Comparison of ENCODE assay signal across 32 cellular contexts in genomic region chr13:99516153-99516929, GRCh38. TPM values are rescaled to one million over a fixed set of nuclear protein-coding genes. Genes with fewer than 3 reads are reported as not detected.
DNase-seq lines count a peak whose midpoint lies in the region; ATAC-seq, FAIRE-seq and TF ChIP-seq lines count a peak whose summit lies in the region.
"Had no signal": no experiment of that assay in that cellular context is flagged by ENCODE, and none has a peak within 500 bp of the region (broad histone marks: within the 10 kb centered on the region; RNA-seq: fewer than 3 reads in every experiment).

No MANE protein-coding gene starts in this region.

- FAIRE-seq in small intestine (lab: Jason Lieb, UNC), result no peak
- FAIRE-seq: astrocyte, G401.6, GM19239 had no signal

- H3K36me3 Mint-ChIP-seq in MCF 10A (ENCODE audit: insufficient read depth, unreplicated experiment), result peaks cover 27% of the 10 kb centered on the region
- H3K36me3 Mint-ChIP-seq in dendritic cell treated with granulocyte-macrophage colony-stimulating factor and Interleukin-4, amounts not matched to agents 40 ng/mL and 50 ng/mL, for 4 days (ENCODE audit: low read depth), result peaks cover 40% of the 10 kb centered on the region

- peaks cover 5% of the 10 kb centered on the region for H4K20me1 ChIP-seq in PC-3 (ENCODE audit: low read length)

- H3K4me1 ChIP-seq in breast epithelium (peaks cover 3 to 8% of the 10 kb centered on the region in 2 donors), PC-3 (ENCODE audit: insufficient read depth, low read length) (peaks cover 10% of the 10 kb centered on the region; the same call in 1 of the 2 replicates), small intestine (ENCODE audit: control insufficient read depth in 2 of 2, insufficient read depth in 1 of 2, low read depth in 1 of 2, low read length in 1 of 2) (peaks cover 0 to 4% of the 10 kb centered on the region in 2 donors)

- ATAC-seq in PC-3 (no peak), GM21423 (IDR thresholded peaks at IDR 0.05; ENCODE audit: unreplicated experiment) (no peak)
- ATAC-seq: gastroesophageal sphincter; naive thymus-derived CD4-positive, alpha-beta T cell had no signal

- CTCF ChIA-PET in MCF 10A (lab: Yijun Ruan, JAX) (interaction anchor here (0.6 to 6.0 kb wide), 8 partner anchors 10 to 1518 kb away, joined by 3 to 33 read pairs (median 3); no protein-coding TSS in a partner anchor), PC-3 (lab: Charles Lee) (interaction anchor here (0.7 kb wide), 1 partner anchor 1857 kb away, joined by 3 read pairs; no protein-coding TSS in a partner anchor)

- no peak overlapping the region for H2AFZ ChIP-seq in PC-3 (ENCODE audit: low read length)

- no peak for DNase-seq in MCF 10A (ENCODE audit: unreplicated experiment)
- no peak for DNase-seq in breast epithelium (ENCODE audit: low spot score in 2 of 2)
- no peak for DNase-seq in PC-3
- peak; percentile 31 for DNase-seq in small intestine
- DNase-seq in NCI-H774 (lab: John Stamatoyannopoulos, UW), result no peak
- DNase-seq in SW 1271 (lab: John Stamatoyannopoulos, UW), result no peak
- DNase-seq: activated CD4-positive, alpha-beta memory T cell treated with anti-CD3 and anti-CD28 coated beads for 36 hours; activated naive CD8-positive, alpha-beta T cell treated with anti-CD3 and anti-CD28 coated beads, Interleukin-2, amount 10 ng/mL, durations not matched to agents 7 days and 5 days; COR-L47; DMS53; dorsolateral prefrontal cortex; H9; hypothalamus; midbrain; naive thymus-derived CD4-positive, alpha-beta T cell; NCI-H1092; NCI-H187; NCI-H69; ovary; RPMI8226; SK-N-SH; stimulated activated CD4-positive, alpha-beta T cell treated with anti-CD3 and anti-CD28 coated beads, Interleukin-2, amount 100 ng/mL, for 48 hours; T-helper 2 cell had no signal

- no peak overlapping the region for H3K4me3 Mint-ChIP-seq in MCF 10A (ENCODE audit: unreplicated experiment)
- no peak overlapping the region for H3K4me3 Mint-ChIP-seq in dendritic cell treated with granulocyte-macrophage colony-stimulating factor and Interleukin-4, amounts not matched to agents 40 ng/mL and 50 ng/mL, for 4 days
- H3K4me3 Mint-ChIP-seq: activated CD4-positive, alpha-beta memory T cell treated with anti-CD3 and anti-CD28 coated beads for 36 hours; activated naive CD8-positive, alpha-beta T cell treated with anti-CD3 and anti-CD28 coated beads, Interleukin-2, amount 10 ng/mL, durations not matched to agents 7 days and 5 days; central memory CD8-positive, alpha-beta T cell; H9; naive thymus-derived CD4-positive, alpha-beta T cell had no signal

- H3K27ac Mint-ChIP-seq in MCF 10A (ENCODE audit: low read depth, unreplicated experiment), result peak overlapping the region; percentile 40
- peak overlapping the region; percentile 25 for H3K27ac Mint-ChIP-seq in dendritic cell treated with granulocyte-macrophage colony-stimulating factor and Interleukin-4, amounts not matched to agents 40 ng/mL and 50 ng/mL, for 4 days
- H3K27ac Mint-ChIP-seq: activated CD4-positive, alpha-beta memory T cell treated with anti-CD3 and anti-CD28 coated beads for 36 hours; activated naive CD8-positive, alpha-beta T cell treated with anti-CD3 and anti-CD28 coated beads, Interleukin-2, amount 10 ng/mL, durations not matched to agents 7 days and 5 days had no signal

- H3F3A ChIP-seq in PC-3 (ENCODE audit: low read length, unreplicated experiment), result no peaks in the 10 kb centered on the region

- no peaks in the 10 kb centered on the region for H3K9me3 Mint-ChIP-seq in MCF 10A (ENCODE audit: unreplicated experiment)
- H3K9me3 Mint-ChIP-seq in dendritic cell treated with granulocyte-macrophage colony-stimulating factor and Interleukin-4, amounts not matched to agents 40 ng/mL and 50 ng/mL, for 4 days, result no peaks in the 10 kb centered on the region
- H3K9me3 Mint-ChIP-seq: activated CD4-positive, alpha-beta memory T cell treated with anti-CD3 and anti-CD28 coated beads for 36 hours; activated naive CD8-positive, alpha-beta T cell treated with anti-CD3 and anti-CD28 coated beads, Interleukin-2, amount 10 ng/mL, durations not matched to agents 7 days and 5 days; central memory CD8-positive, alpha-beta T cell; H9; naive thymus-derived CD4-positive, alpha-beta T cell had no signal

- no peaks in the 10 kb centered on the region for H3K9me2 ChIP-seq in PC-3 (replicated peaks; ENCODE audit: low read length)
- H3K9me2 ChIP-seq: SK-N-SH had no signal

- H3K9ac ChIP-seq in PC-3 (ENCODE audit: low read length), result no peak overlapping the region
- H3K9ac ChIP-seq: BLaER1 treated with 17β-estradiol and CSF1 and Interleukin-3, amounts not matched to agents 10 nM and 100 nM; SK-N-SH had no signal

- H3K36me3 ChIP-seq in breast epithelium (no peaks in the 10 kb centered on the region), PC-3 (ENCODE audit: low read depth, low read length) (peaks cover 5% of the 10 kb centered on the region), small intestine (ENCODE audit: control insufficient read depth in 2 of 2, insufficient read depth in 2 of 2, low read length in 2 of 2) (peaks cover 2 to 11% of the 10 kb centered on the region in 2 donors)
- H3K36me3 ChIP-seq: ovary had no signal

- no peak overlapping the region for H3K4me2 ChIP-seq in PC-3 (ENCODE audit: low read length)
- H3K4me2 ChIP-seq: SK-N-SH had no signal

- H3K27me3 Mint-ChIP-seq in MCF 10A (ENCODE audit: insufficient read depth, unreplicated experiment), result no peaks in the 10 kb centered on the region
- no peaks in the 10 kb centered on the region for H3K27me3 Mint-ChIP-seq in dendritic cell treated with granulocyte-macrophage colony-stimulating factor and Interleukin-4, amounts not matched to agents 40 ng/mL and 50 ng/mL, for 4 days
- H3K27me3 Mint-ChIP-seq: activated CD4-positive, alpha-beta memory T cell treated with anti-CD3 and anti-CD28 coated beads for 36 hours; activated naive CD8-positive, alpha-beta T cell treated with anti-CD3 and anti-CD28 coated beads, Interleukin-2, amount 10 ng/mL, durations not matched to agents 7 days and 5 days; central memory CD8-positive, alpha-beta T cell; naive thymus-derived CD4-positive, alpha-beta T cell had no signal

- 28 to 59% (median 40%) methylated on average over 5 of the region's 5 CpGs for WGBS in small intestine, 3 donors

- H3K27ac ChIP-seq in breast epithelium (no peak overlapping the region), PC-3 (ENCODE audit: low read length) (peak overlapping the region; percentile 34), small intestine (ENCODE audit: low read depth in 1 of 2, low read length in 1 of 2) (peak overlapping the region; percentile 27 to 60)
- H3K27ac ChIP-seq: BLaER1 treated with 17β-estradiol and CSF1 and Interleukin-3, amounts not matched to agents 10 nM and 100 nM; gastroesophageal sphincter; ovary; VCaP had no signal

- BruUV-seq in MCF 10A (replicated peaks; lab: Mats Ljungman, UMichigan) (no TSS peak), PC-3 (replicated peaks; lab: Mats Ljungman, UMichigan) (no TSS peak)

- no peak for TF ChIP-seq POLR2A in breast epithelium (IDR thresholded peaks at IDR 0.05)

- H3K4me3 ChIP-seq in breast epithelium (no peak overlapping the region), PC-3 (ENCODE audit: low read length) (no peak overlapping the region), small intestine (ENCODE audit: low read depth in 1 of 2, low read length in 2 of 2) (no peak overlapping the region)
- H3K4me3 ChIP-seq: BLaER1 treated with 17β-estradiol and CSF1 and Interleukin-3, amounts not matched to agents 10 nM and 100 nM; dorsolateral prefrontal cortex; gastroesophageal sphincter; ovary had no signal

- H3K4me1 Mint-ChIP-seq in MCF 10A (ENCODE audit: insufficient read depth, unreplicated experiment), result peaks cover 20% of the 10 kb centered on the region
- H3K4me1 Mint-ChIP-seq in dendritic cell treated with granulocyte-macrophage colony-stimulating factor and Interleukin-4, amounts not matched to agents 40 ng/mL and 50 ng/mL, for 4 days (ENCODE audit: low read depth), result peaks cover 40% of the 10 kb centered on the region
- H3K4me1 Mint-ChIP-seq: H9 had no signal

- intact Hi-C loops in MCF 10A (cut with micrococcal nuclease), result no loop called here
- intact Hi-C loops in breast epithelium (cut with DNase I; ENCODE audit: low total_unique reads), result no loop called here
- intact Hi-C loops in PC-3 (cut with micrococcal nuclease), result loop anchor here (2.0 to 10.0 kb wide), 3 partner anchors 16 to 322 kb away; partner anchors contain the start of gene TM9SF2
- intact Hi-C loops in dendritic cell treated with granulocyte-macrophage colony-stimulating factor and Interleukin-4, amounts not matched to agents 40 ng/mL and 50 ng/mL, for 4 days (cut with micrococcal nuclease), result no loop called here

- H3K27me3 ChIP-seq in breast epithelium (no peaks in the 10 kb centered on the region), PC-3 (ENCODE audit: low read length) (no peaks in the 10 kb centered on the region), small intestine (ENCODE audit: control insufficient read depth in 2 of 2, insufficient read depth in 2 of 2, low read length in 2 of 2) (no peaks in the 10 kb centered on the region)
- H3K27me3 ChIP-seq: BLaER1 treated with 17β-estradiol and CSF1 and Interleukin-3, amounts not matched to agents 10 nM and 100 nM; dorsolateral prefrontal cortex; gastroesophageal sphincter; ovary had no signal

- H3K9me3 ChIP-seq in breast epithelium (no peaks in the 10 kb centered on the region), PC-3 (ENCODE audit: low read length) (no peaks in the 10 kb centered on the region), small intestine (ENCODE audit: control insufficient read depth, low read depth) (no peaks in the 10 kb centered on the region)
- H3K9me3 ChIP-seq: BLaER1 treated with 17β-estradiol and CSF1 and Interleukin-3, amounts not matched to agents 10 nM and 100 nM; gastroesophageal sphincter; ovary; SK-N-SH had no signal

- POLR2A ChIA-PET in MCF 10A (lab: Yijun Ruan, JAX) (interaction anchor here (0.6 to 2.7 kb wide), 7 partner anchors 10 to 442 kb away, joined by 3 to 21 read pairs (median 4); partner anchors contain the start of gene TM9SF2), PC-3 (lab: Charles Lee; ENCODE audit: unreplicated experiment) (interaction anchor here (0.6 to 1.3 kb wide), 2 partner anchors 49 kb away, joined by 7 to 9 read pairs; no protein-coding TSS in a partner anchor)

- TF ChIP-seq CTCF in MCF 10A (IDR thresholded peaks at IDR 0.05; ENCODE audit: unreplicated experiment), result no peak
- TF ChIP-seq CTCF in breast epithelium (IDR thresholded peaks at IDR 0.05), result no peak
- TF ChIP-seq CTCF in PC-3 (conservative IDR thresholded peaks at IDR 0.05; ENCODE audit: low read depth, low read length), result no peak

- peaks cover 54% of the 10 kb centered on the region for H3K79me2 ChIP-seq in PC-3 (ENCODE audit: low read length)

RNA-seq across cellular contexts. Expression of gene TM9SF2, which starts 15.1 kb away (rescaled TPM):
- total RNA-seq in MCF 10A (2022) (71.1 and 77.0 TPM in 2 replicates), breast epithelium (100 to 1,000 TPM in 2 of 3 donors, 10 to 100 TPM in 1; 95.1 to 155 (median 107) TPM), PC-3 (2014; rRNA removed) (80.7 and 84.6 TPM in 2 replicates)
- 100 to 1,000 TPM in 1 of 3 donors, 10 to 100 TPM in 2; 35.6 to 144 (median 40.8) TPM for polyA plus RNA-seq in small intestine

Comparison
In these comparisons a context has a peak if more than half of its experiments do, and no peak if none do; other contexts are left out.
1. H3K27ac ChIP-seq: peak in PC-3 (single experiment) and small intestine (2 of 2); none in breast epithelium (0 of 2).